Comparison of ENCODE assay signal across 8 cellular contexts in genomic region chr4:55547461-55547770, GRCh38. TPM values are rescaled to one million over a fixed set of nuclear protein-coding genes. Genes with fewer than 3 reads are reported as not detected.
A peak's percentile ranks its signal among the peaks of the same experiment; 100 is the strongest.
DNase-seq lines count a peak whose midpoint lies in the region; ATAC-seq and TF ChIP-seq lines count a peak whose summit lies in the region.

No MANE protein-coding gene starts in this region.

- H3K4me3 Mint-ChIP-seq in activated T-cell treated with anti-CD3 and anti-CD28 coated beads, Interleukin-2, amount 50 U/mL, for 24 hours: peak overlapping the region; percentile 87
- H3K4me3 Mint-ChIP-seq in activated T-helper 17 cell treated with anti-CD3 and anti-CD28 coated beads, Interleukin-2, amount 50 U/mL, for 72 hours: peak overlapping the region; percentile 92

- H3K27me3 Mint-ChIP-seq in activated T-cell treated with anti-CD3 and anti-CD28 coated beads, Interleukin-2, amount 50 U/mL, for 24 hours: peaks cover 9% of the 10 kb centered on the region
- H3K27me3 Mint-ChIP-seq in activated T-helper 17 cell treated with anti-CD3 and anti-CD28 coated beads, Interleukin-2, amount 50 U/mL, for 72 hours: no peaks in the 10 kb centered on the region

- peaks cover 31% of the 10 kb centered on the region for H3K4me1 ChIP-seq in hepatocyte (ENCODE audit: insufficient read depth)

- H3K4me3 ChIP-seq in hepatocyte (peak overlapping the region; percentile 70), skeletal muscle cell (ENCODE audit: low read depth, low read length) (peak overlapping the region; percentile 87)

- peak overlapping the region; percentile 94 for H3K27ac Mint-ChIP-seq in activated T-cell treated with anti-CD3 and anti-CD28 coated beads, Interleukin-2, amount 50 U/mL, for 24 hours
- peak overlapping the region; percentile 78 for H3K27ac Mint-ChIP-seq in activated T-helper 17 cell treated with anti-CD3 and anti-CD28 coated beads, Interleukin-2, amount 50 U/mL, for 72 hours

- H3K27me3 ChIP-seq in hepatocyte: no peaks in the 10 kb centered on the region

- peak overlapping the region; percentile 96 for H3K27ac ChIP-seq in hepatocyte

- H3K36me3 Mint-ChIP-seq in activated T-cell treated with anti-CD3 and anti-CD28 coated beads, Interleukin-2, amount 50 U/mL, for 24 hours (ENCODE audit: low read depth): peaks cover 2% of the 10 kb centered on the region
- no peaks in the 10 kb centered on the region for H3K36me3 Mint-ChIP-seq in activated T-helper 17 cell treated with anti-CD3 and anti-CD28 coated beads, Interleukin-2, amount 50 U/mL, for 72 hours (ENCODE audit: low read depth)

- no peaks in the 10 kb centered on the region for H3K9me3 ChIP-seq in hepatocyte (ENCODE audit: low read depth)

- H3K9me2 ChIP-seq in hepatocyte (replicated peaks; ENCODE audit: insufficient read depth): no peaks in the 10 kb centered on the region

- H4K20me1 ChIP-seq in hepatocyte (ENCODE audit: insufficient read depth, poor library complexity, severe bottlenecking): peaks cover 12% of the 10 kb centered on the region

- no peak for ATAC-seq in activated T-helper 17 cell treated with anti-CD3 and anti-CD28 coated beads, Interleukin-2, amount 50 U/mL, for 72 hours (replicated peaks)

- H2AFZ ChIP-seq in hepatocyte: peak overlapping the region; percentile 90

- peaks cover 54% of the 10 kb centered on the region for H3K4me1 Mint-ChIP-seq in activated T-cell treated with anti-CD3 and anti-CD28 coated beads, Interleukin-2, amount 50 U/mL, for 24 hours (ENCODE audit: low read depth)
- peaks cover 29% of the 10 kb centered on the region for H3K4me1 Mint-ChIP-seq in activated T-helper 17 cell treated with anti-CD3 and anti-CD28 coated beads, Interleukin-2, amount 50 U/mL, for 72 hours

- H3K9me3 Mint-ChIP-seq in activated T-cell treated with anti-CD3 and anti-CD28 coated beads, Interleukin-2, amount 50 U/mL, for 24 hours: no peaks in the 10 kb centered on the region
- no peaks in the 10 kb centered on the region for H3K9me3 Mint-ChIP-seq in activated T-helper 17 cell treated with anti-CD3 and anti-CD28 coated beads, Interleukin-2, amount 50 U/mL, for 72 hours

- no peak for TF ChIP-seq CTCF in hepatocyte (IDR thresholded peaks at IDR 0.05; ENCODE audit: poor library complexity)

- H3K36me3 ChIP-seq in hepatocyte (replicated peaks; ENCODE audit: insufficient read depth, low read depth): no peaks in the 10 kb centered on the region

- peak overlapping the region; percentile 87 for H3K4me2 ChIP-seq in hepatocyte

- 1% methylated on average over 10 of the region's 10 CpGs for WGBS in hepatocyte (ENCODE audit: low lambda C conversion rate, missing lambda C conversion rate)

- peaks cover 29% of the 10 kb centered on the region for H3K79me2 ChIP-seq in hepatocyte

- no peak for DNase-seq in activated T-cell treated with anti-CD3 and anti-CD28 coated beads, Interleukin-2, amount 50 U/mL, for 24 hours
- DNase-seq in activated T-cell treated with anti-CD3 and anti-CD28 coated beads for 4 hours: no peak
- peak; percentile 61 for DNase-seq in hepatocyte (ENCODE audit: low spot score)
- DNase-seq in skeletal muscle cell (ENCODE audit: low read depth): peak; percentile 11
- DNase-seq in stimulated activated CD4-positive, alpha-beta T cell treated with anti-CD3 and anti-CD28 coated beads, Interleukin-15, amount 100 ng/mL, for 24 hours: no peak
- DNase-seq in HT-29 (ENCODE audit: low spot score): no peak
- no peak for DNase-seq in activated CD4-positive, alpha-beta T cell treated with anti-CD3 and anti-CD28 coated beads, Interleukin-2, amount 50 U/mL, for 48 hours

RNA-seq across cellular contexts. Expression of gene CLOCK, which starts 0.7 kb away (rescaled TPM):
- total RNA-seq in activated T-helper 17 cell treated with anti-CD3 and anti-CD28 coated beads, Interleukin-2, amount 50 U/mL, for 72 hours: 10 to 100 TPM in 1 of 2 donors, 1 to 10 TPM in 1; 9.9 to 16.3 TPM
- 26.2 and 29.3 TPM in 2 replicates for total RNA-seq in hepatocyte
- 9.6 and 10.4 TPM in 2 replicates for polyA plus RNA-seq in hepatocyte
- total RNA-seq in HT-29 (2014; rRNA removed; shearing (Covaris generic)): 7.3 and 9.5 TPM in 2 replicates

RNA-seq across cellular contexts. Expression of gene PDCL2, which starts 44.6 kb away (rescaled TPM):
- not detected for total RNA-seq in activated T-helper 17 cell treated with anti-CD3 and anti-CD28 coated beads, Interleukin-2, amount 50 U/mL, for 72 hours
- not detected in 2 replicates for total RNA-seq in hepatocyte
- not detected in 2 replicates for polyA plus RNA-seq in hepatocyte
- not detected in 2 replicates for total RNA-seq in HT-29 (2014; rRNA removed; shearing (Covaris generic))

Comparison
In these comparisons a context has a peak if more than half of its experiments do, and no peak if none do; other contexts are left out.
1. DNase-seq: peak in hepatocyte (single experiment) and skeletal muscle cell (single experiment); none in activated T-cell treated with anti-CD3 and anti-CD28 coated beads, Interleukin-2, amount 50 U/mL, for 24 hours (single experiment), activated T-cell treated with anti-CD3 and anti-CD28 coated beads for 4 hours (single experiment), stimulated activated CD4-positive, alpha-beta T cell treated with anti-CD3 and anti-CD28 coated beads, Interleukin-15, amount 100 ng/mL, for 24 hours (single experiment), HT-29 (single experiment) and activated CD4-positive, alpha-beta T cell treated with anti-CD3 and anti-CD28 coated beads, Interleukin-2, amount 50 U/mL, for 48 hours (0 of 2).